In the genomic region with DNA sequence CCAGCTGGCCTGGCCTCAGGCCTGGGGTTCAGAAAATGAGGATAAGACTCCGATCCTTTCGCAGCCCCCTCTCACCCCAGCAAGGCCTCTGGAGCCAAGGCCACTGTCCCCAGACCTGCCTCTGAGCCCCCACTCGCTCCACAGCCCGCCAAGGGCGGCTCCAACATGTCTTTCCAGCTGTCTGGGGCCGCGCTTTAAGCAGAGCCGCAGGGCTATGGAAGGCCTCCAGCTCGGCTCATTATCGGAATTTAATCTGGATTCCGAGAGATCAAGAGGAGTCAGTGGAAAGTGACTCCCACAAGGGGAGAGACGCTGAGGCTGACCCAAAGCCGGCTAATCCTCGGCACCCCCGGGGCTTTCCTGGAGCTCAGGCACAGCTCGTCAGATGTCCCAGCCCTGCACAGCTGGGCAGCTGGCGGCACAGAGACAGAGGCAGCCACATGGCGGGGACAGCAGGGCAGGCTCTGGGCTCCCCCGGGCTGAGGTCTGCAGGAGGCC, we compare ENCODE assay signal across 17 cellular contexts. TPM values are rescaled to one million over a fixed set of nuclear protein-coding genes. Genes with fewer than 3 reads are reported as not detected.
DNase-seq lines count a peak whose midpoint lies in the region; ATAC-seq, FAIRE-seq and TF ChIP-seq lines count a peak whose summit lies in the region.
"Had no signal": no experiment of that assay in that cellular context is flagged by ENCODE, and none has a peak within 500 bp of the region (broad histone marks: within the 10 kb centered on the region; RNA-seq: fewer than 3 reads in every experiment).

No MANE protein-coding gene starts in this region.

- no peak for TF ChIP-seq POLR2A in Peyer's patch (IDR thresholded peaks at IDR 0.05)
- no peak for TF ChIP-seq POLR2A in GM12892 (IDR thresholded peaks at IDR 0.05; ENCODE audit: low read depth, low read length)

- peak overlapping the region in 3 of 4 donors; percentile 5 to 38 (median 31) for H3K27ac ChIP-seq in Peyer's patch
- H3K27ac ChIP-seq: foreskin keratinocyte, pancreas, stomach had no signal

- H3K4me1 ChIP-seq in Peyer's patch = no peaks in the 10 kb centered on the region
- H3K4me1 ChIP-seq: foreskin keratinocyte, pancreas, stomach had no signal

- no peak for FAIRE-seq in GM12892 (lab: Jason Lieb, UNC)
- FAIRE-seq: pancreas had no signal

- intact Hi-C loops in head of caudate nucleus (cut with DNase I) (no loop called here), sciatic nerve (cut with DNase I) (no loop called here)

- no peaks in the 10 kb centered on the region for H3K27me3 ChIP-seq in Peyer's patch
- H3K27me3 ChIP-seq: pancreas had no signal

- TF ChIP-seq CTCF in Peyer's patch (IDR thresholded peaks at IDR 0.05) = no peak

- DNase-seq in GM03348 (ENCODE audit: low spot score) (peak; percentile 35), Peyer's patch (no peak), head of caudate nucleus (peak in 31 of 42 donors; percentile 10 to 66 (median 42)), sciatic nerve (ENCODE audit: low spot score) (no peak), ureter (ENCODE audit: low spot score) (no peak), GM12892 (ENCODE audit: insufficient read length) (no peak)
- DNase-seq in stimulated activated naive CD4-positive, alpha-beta T cell (lab: John Stamatoyannopoulos, UW) = no peak
- DNase-seq: DND-41; effector CD8-positive, alpha-beta T cell; foreskin keratinocyte; KBM-7; NCI-H1105; NCI-H2227 treated with DMSO at 0.1 percent for 48 hours; pancreas; stomach had no signal

- H3K9me3 ChIP-seq in Peyer's patch = no peaks in the 10 kb centered on the region
- H3K9me3 ChIP-seq: pancreas, stomach had no signal

- no peak overlapping the region for H3K4me3 ChIP-seq in Peyer's patch
- H3K4me3 ChIP-seq: pancreas, stomach had no signal

- peak; percentile 45 for ATAC-seq in sciatic nerve
- no peak for ATAC-seq in GM18502 (IDR thresholded peaks at IDR 0.05; ENCODE audit: poor library complexity, unreplicated experiment)

- H3K36me3 ChIP-seq in Peyer's patch = no peaks in the 10 kb centered on the region
- H3K36me3 ChIP-seq: pancreas, stomach had no signal

RNA-seq across cellular contexts. Expression of a gene that starts 41.8 kb away (rescaled TPM):
- total RNA-seq in Peyer's patch = 1 to 10 TPM in 1 of 4 donors, under 1 TPM in 1, not detected in 2; 0.67 to 2.7 TPM
- total RNA-seq in sciatic nerve = 17.3 TPM
- 32.0 TPM for total RNA-seq in ureter
- not detected for polyA plus RNA-seq in GM12892 (2012; ENCODE audit: missing spikeins)
- total RNA-seq: foreskin keratinocyte, mononuclear cell had no signal
- polyA plus RNA-seq: foreskin keratinocyte had no signal

Comparison
In these comparisons a context has a peak if more than half of its experiments do, and no peak if none do; other contexts are left out.
1. DNase-seq: peak in GM03348 (single experiment) and head of caudate nucleus (31 of 42); none in Peyer's patch (0 of 3), sciatic nerve (single experiment), ureter (single experiment), GM12892 (single experiment) and stimulated activated naive CD4-positive, alpha-beta T cell (0 of 6).